In the genomic region with DNA sequence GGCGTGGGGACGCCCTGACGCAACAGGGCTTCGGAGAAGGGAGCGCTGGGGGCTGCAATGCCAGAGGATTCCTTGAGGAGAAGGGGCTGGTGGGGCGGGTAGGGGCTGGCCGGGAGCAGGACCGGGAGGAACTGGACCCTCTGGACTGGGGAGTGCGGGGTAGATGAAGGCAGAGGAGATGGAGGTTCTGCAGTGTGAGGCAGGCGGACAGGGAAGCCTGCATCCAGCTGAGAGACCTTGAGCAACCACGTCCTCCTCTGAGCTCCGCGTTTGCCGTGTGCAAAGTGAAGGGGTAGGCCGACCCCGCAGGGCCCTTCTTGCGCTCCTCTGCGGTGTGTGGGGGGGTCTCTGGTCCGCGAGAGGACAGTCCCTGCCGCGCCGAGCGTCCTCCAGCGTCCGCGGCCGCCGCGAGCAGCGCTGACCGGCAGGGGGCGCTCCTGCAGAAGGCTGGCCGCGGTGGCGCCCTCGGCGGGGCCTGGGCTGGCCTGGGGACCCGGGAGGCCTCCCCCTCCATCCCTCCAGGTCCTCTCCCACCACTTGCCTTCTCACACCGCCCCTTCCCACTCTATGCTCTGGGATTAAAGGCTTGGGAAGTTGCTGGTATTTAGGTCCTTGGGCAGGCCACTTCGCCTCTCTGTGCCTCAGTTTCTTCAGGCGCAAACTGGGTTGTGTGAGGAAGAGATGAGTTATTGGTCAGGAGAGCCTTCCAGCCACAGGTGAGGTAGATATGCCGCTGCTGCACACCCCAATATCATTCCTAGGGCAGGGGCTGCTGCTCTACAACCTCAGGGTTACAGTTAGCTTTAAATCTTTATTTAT, we compare ENCODE assay signal across 7 cellular contexts. TPM values are rescaled to one million over a fixed set of nuclear protein-coding genes. Genes with fewer than 3 reads are reported as not detected.
DNase-seq lines count a peak whose midpoint lies in the region; ATAC-seq and TF ChIP-seq lines count a peak whose summit lies in the region.

No MANE protein-coding gene starts in this region.

- H3K27me3 Mint-ChIP-seq in GM23338 (ENCODE audit: insufficient read depth, low read depth, poor library complexity), result peaks cover 30% of the 10 kb centered on the region

- TF ChIP-seq CTCF in GM23338 (conservative IDR thresholded peaks at IDR 0.05; ENCODE audit: low read depth in 2 of 2), result peak; percentile 75 to 92
- peak; percentile 64 to 92 (median 77) for TF ChIP-seq CTCF in heart left ventricle (IDR thresholded peaks at IDR 0.05)

- H3K27me3 ChIP-seq in GM23338 (ENCODE audit: insufficient read depth) (peaks cover 21% of the 10 kb centered on the region), heart left ventricle (peaks cover 3 to 35% (median 15%) of the 10 kb centered on the region in 9 donors)

- H2AFZ ChIP-seq in GM23338, result peak overlapping the region; percentile 95

- H3K36me3 ChIP-seq in GM23338 (ENCODE audit: insufficient read depth) (no peaks in the 10 kb centered on the region), heart left ventricle (no peaks in the 10 kb centered on the region)

- H3K9me3 Mint-ChIP-seq in GM23338, result peaks cover 20% of the 10 kb centered on the region

- no peaks in the 10 kb centered on the region for H3K9me2 ChIP-seq in GM23338 (ENCODE audit: insufficient read depth)

- no peak overlapping the region for H3K27ac Mint-ChIP-seq in GM23338

- TF ChIP-seq POLR2A in heart left ventricle (IDR thresholded peaks at IDR 0.05), result no peak

- H3K4me3 ChIP-seq in GM23338 (peak overlapping the region; percentile 54), heart left ventricle (no peak overlapping the region)

- H3K27ac ChIP-seq in GM23338 (ENCODE audit: low read depth) (no peak overlapping the region), heart left ventricle (no peak overlapping the region)

- H3K9me3 ChIP-seq in heart left ventricle, result peaks cover 0 to 10% (median 3%) of the 10 kb centered on the region in 12 donors

- peak overlapping the region; percentile 78 for H3K4me2 ChIP-seq in GM23338

- DNase-seq in GM23338 (ENCODE audit: low spot score) (peak; percentile 78), UCSD-AML1 (lab: John Stamatoyannopoulos, UW; ENCODE audit: unreplicated experiment) (peak; percentile 51), heart left ventricle (no peak), NCI-H1417 treated with DMSO at 0.1 percent for 48 hours (lab: John Stamatoyannopoulos, UW) (no peak), hippocampal formation (lab: John Stamatoyannopoulos, UW) (no peak)
- peak; percentile 40 to 50 for DNase-seq in stimulated activated CD4-positive, alpha-beta T cell treated with anti-CD3 and anti-CD28 coated beads, Interleukin-2, amount 100 ng/mL, for 24 hours

- no peaks in the 10 kb centered on the region for H3K4me1 Mint-ChIP-seq in GM23338

- H3F3A ChIP-seq in GM23338 (replicated peaks; ENCODE audit: low read depth), result no peaks in the 10 kb centered on the region; the same call in 1 of the 2 replicates

- H3K4me3 Mint-ChIP-seq in GM23338, result peak overlapping the region; percentile 50; the same call in 2 of the 3 replicates

- H3K36me3 Mint-ChIP-seq in GM23338 (ENCODE audit: low read depth), result peaks cover 6% of the 10 kb centered on the region; the same call in 2 of the 3 replicates

- ATAC-seq in GM23338 (peak; percentile 96), heart left ventricle (peak in 2 of 4 donors; percentile 73 to 76), HG03108 (IDR thresholded peaks at IDR 0.05; ENCODE audit: unreplicated experiment) (no peak)

- intact Hi-C loops in heart left ventricle (cut with DNase I), result loop anchor here (1.0 to 10.0 kb wide), 11 partner anchors 81 to 163 kb away; a partner anchor contains a TSS

- H3K4me1 ChIP-seq in GM23338 (ENCODE audit: insufficient read depth) (no peaks in the 10 kb centered on the region; the same call in 1 of the 2 replicates), heart left ventricle (peaks cover 0 to 8% (median 0%) of the 10 kb centered on the region in 12 donors)

- no peaks in the 10 kb centered on the region for H3K79me2 ChIP-seq in GM23338 (replicated peaks; ENCODE audit: insufficient read depth)

- no peaks in the 10 kb centered on the region for H4K20me1 ChIP-seq in GM23338 (replicated peaks; ENCODE audit: insufficient read depth)

- 15 to 26% (median 18%) methylated on average over 24 to 43 of the region's 43 CpGs for WGBS in heart left ventricle, 4 donors

TF ChIP-seq in GM23338, 12 proteins besides CTCF, POLR2A, EP300 and RAD21:
- TF ChIP-seq ZNF331 (CRISPR knock-in tag; IDR thresholded peaks at IDR 0.05; ENCODE audit: low read depth), result no peak
- TF ChIP-seq CREB1 (CRISPR knock-in tag; IDR thresholded peaks at IDR 0.05; ENCODE audit: low read depth), result peak; percentile 33; the same call in 1 of the 2 replicates
- no peak for TF ChIP-seq EZH2 (IDR thresholded peaks at IDR 0.05; ENCODE audit: low read depth, unreplicated experiment)
- TF ChIP-seq POLR2AphosphoS5 (IDR thresholded peaks at IDR 0.05; ENCODE audit: low read depth), result no peak
- TF ChIP-seq EZH2phosphoT487 (IDR thresholded peaks at IDR 0.05; ENCODE audit: unreplicated experiment), result no peak
TF ChIP-seq in GM23338: peak in this region for 1.

RNA-seq across cellular contexts. Expression of a gene that starts 9.6 kb away (rescaled TPM):
- 0.17 and 0.62 TPM in 2 replicates for total RNA-seq in GM23338 (2014; rRNA removed; shearing (Covaris generic))
- not detected in 2 replicates for polyA plus RNA-seq in GM23338 (2016; fragmentation: Nextera tagmentation; extraction: Ambion mirVana)
- total RNA-seq in heart left ventricle, result 1 to 10 TPM in 2 of 9 donors, under 1 TPM in 7; 0.19 to 1.4 (median 0.81) TPM
- under 1 TPM; 0.53 TPM for polyA plus RNA-seq in heart left ventricle

RNA-seq across cellular contexts. Expression of a gene that starts 23.3 kb away (rescaled TPM):
- total RNA-seq in GM23338 (2014; rRNA removed; shearing (Covaris generic)), result 2.7 and 3.6 TPM in 2 replicates
- polyA plus RNA-seq in GM23338 (2016; fragmentation: Nextera tagmentation; extraction: Ambion mirVana) (2.8 and 3.4 TPM in 2 replicates), heart left ventricle (under 1 TPM; 0.50 to 0.79 TPM)
- 1 to 10 TPM in 6 of 9 donors, under 1 TPM in 3; 0.32 to 2.2 (median 1.2) TPM for total RNA-seq in heart left ventricle

Comparison
In these comparisons a context has a peak if more than half of its experiments do, and no peak if none do; other contexts are left out.
1. DNase-seq: peak in GM23338 (single experiment), UCSD-AML1 (single experiment) and stimulated activated CD4-positive, alpha-beta T cell treated with anti-CD3 and anti-CD28 coated beads, Interleukin-2, amount 100 ng/mL, for 24 hours (2 of 2); none in heart left ventricle (0 of 5), NCI-H1417 treated with DMSO at 0.1 percent for 48 hours (single experiment) and hippocampal formation (0 of 2).